ENCODE assay signal across 1 cellular context in genomic region chr18:9951022-9951859, GRCh38.
TF ChIP-seq lines count a peak whose summit lies in the region.

No MANE protein-coding gene starts in this region.

TF ChIP-seq in liver, 16 proteins besides CTCF, POLR2A, EP300 and RAD21 (continued from another document):
- TF ChIP-seq RXRA (IDR thresholded peaks at IDR 0.05), result no peak
